ENCODE assay signal across 29 cellular contexts in the genomic region with DNA sequence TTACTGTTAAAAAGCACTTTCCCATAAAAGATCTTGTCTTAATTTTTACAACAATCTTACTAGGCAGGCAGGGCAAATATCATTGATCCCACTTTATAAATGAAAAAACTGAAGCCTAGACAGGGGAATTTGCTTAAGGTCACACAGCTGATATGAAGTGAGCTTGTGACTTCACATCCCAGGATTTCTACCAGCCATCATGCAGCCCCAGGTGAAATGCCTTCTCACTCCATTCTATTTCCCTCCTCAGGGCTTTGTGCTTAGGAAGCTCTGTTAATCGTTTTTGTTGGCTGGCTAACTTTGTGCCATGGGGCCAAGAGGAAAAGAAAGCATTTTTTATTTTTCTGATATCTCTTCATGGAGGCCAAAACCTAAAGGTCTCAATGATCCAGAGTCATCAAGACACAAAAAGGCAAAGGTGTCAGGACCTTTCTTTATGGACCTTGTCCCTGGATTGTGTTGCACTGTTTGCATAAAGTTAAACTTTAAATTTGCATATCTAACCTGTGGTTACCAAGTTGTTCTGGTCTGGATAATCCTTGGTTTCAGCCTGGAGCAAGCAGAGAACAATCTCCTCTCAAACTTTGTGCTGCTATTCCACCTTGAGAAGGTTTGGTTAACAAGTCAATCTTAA. TPM values are rescaled to one million over a fixed set of nuclear protein-coding genes. Genes with fewer than 3 reads are reported as not detected.
DNase-seq lines count a peak whose midpoint lies in the region; ATAC-seq and TF ChIP-seq lines count a peak whose summit lies in the region.
"Had no signal": no experiment of that assay in that cellular context is flagged by ENCODE, and none has a peak within 500 bp of the region (broad histone marks: within the 10 kb centered on the region; RNA-seq: fewer than 3 reads in every experiment).

No MANE protein-coding gene starts in this region.

- no peak for TF ChIP-seq POLR2A in IMR-90 (IDR thresholded peaks at IDR 0.05; ENCODE audit: low read depth, low read length)

- no peak overlapping the region for H2BK5ac ChIP-seq in IMR-90 (ENCODE audit: low read depth, low read length, poor library complexity, severe bottlenecking)

- ATAC-seq in IMR-90 (ENCODE audit: low read depth) (no peak), mucosa of descending colon (peak; percentile 61)
- ATAC-seq: activated T-cell treated with anti-CD3 and anti-CD28 coated beads, Interleukin-2, amount 50 U/mL, for 4 hours; natural killer cell treated with Interleukin-12 subunit alpha and Interleukin-12 subunit beta and Interleukin-15 and Interleukin-18, amount 100 ng/mL, for 72 hours had no signal

- no peaks in the 10 kb centered on the region for H3K4me1 Mint-ChIP-seq in endothelial cell (ENCODE audit: unreplicated experiment)
- H3K4me1 Mint-ChIP-seq: brain had no signal

- TF ChIP-seq CTCF in IMR-90 (conservative IDR thresholded peaks at IDR 0.05; ENCODE audit: low read depth, low read length) = no peak
- TF ChIP-seq CTCF in endothelial cell (IDR thresholded peaks at IDR 0.05; ENCODE audit: unreplicated experiment) = no peak
- TF ChIP-seq CTCF in mucosa of descending colon (IDR thresholded peaks at IDR 0.05) = no peak

- intact Hi-C loops in IMR-90 (cut with micrococcal nuclease) (loop anchor here (5.0 kb wide), 1 partner anchor 43 kb away; no protein-coding TSS in a partner anchor), mucosa of descending colon (cut with DNase I, micrococcal nuclease) (no loop called here)

- peak overlapping the region; percentile 47; the same call in 1 of the 2 replicates for H4K91ac ChIP-seq in IMR-90 (ENCODE audit: insufficient read depth, low read depth, low read length)

- no peak for TF ChIP-seq RAD21 in IMR-90 (IDR thresholded peaks at IDR 0.05; ENCODE audit: low read length)

- WGBS in IMR-90 (ENCODE audit: extremely low coverage in 2 of 2, insufficient read length in 1 of 2), 2 experiments = no CpG with 5 or more reads among the region's 1 CpG

- peak overlapping the region; percentile 73 for H2BK120ac ChIP-seq in IMR-90 (ENCODE audit: low read depth, low read length)

- H3K9me3 Mint-ChIP-seq in endothelial cell (ENCODE audit: unreplicated experiment) = no peaks in the 10 kb centered on the region
- H3K9me3 Mint-ChIP-seq: activated CD4-positive, alpha-beta T cell treated with anti-CD3 and anti-CD28 coated beads, Interleukin-2, amount 10 ng/mL, durations not matched to agents 24 days and 14 days; activated T-cell treated with anti-CD3 and anti-CD28 coated beads, Interleukin-2, amount 50 U/mL, for 4 hours; brain; natural killer cell treated with Interleukin-12 subunit alpha and Interleukin-12 subunit beta and Interleukin-15 and Interleukin-18, amount 100 ng/mL, for 72 hours; type B pancreatic cell had no signal

- no peak overlapping the region for H3K9ac ChIP-seq in BLaER1
- H3K9ac ChIP-seq in IMR-90 (ENCODE audit: low read depth, low read length) = no peak overlapping the region
- H3K9ac ChIP-seq: KMS-11 had no signal

- H3K79me1 ChIP-seq in IMR-90 (ENCODE audit: low read depth in 1 of 2, low read length in 2 of 2) = no peaks in the 10 kb centered on the region

- H2AFZ ChIP-seq in IMR-90 (replicated peaks; ENCODE audit: low read length, poor library complexity) = no peak overlapping the region

- H2AK5ac ChIP-seq in IMR-90 (ENCODE audit: low read depth, low read length) = 0 out of 2 replicates have a peak overlapping the region, but pooled peaks have one; percentile 17

- no peaks in the 10 kb centered on the region for H4K20me1 ChIP-seq in BLaER1
- no peaks in the 10 kb centered on the region for H4K20me1 ChIP-seq in IMR-90 (ENCODE audit: insufficient read depth, low read length)

- POLR2A ChIA-PET in IMR-90 (lab: Charles Lee; ENCODE audit: unreplicated experiment) = no interaction called here

- in situ Hi-C loops in IMR-90 (cut with MboI; ENCODE audit: low sequenced_read_pairs) = no loop called here

- no peaks in the 10 kb centered on the region for H3K36me3 Mint-ChIP-seq in endothelial cell (ENCODE audit: low read depth, unreplicated experiment)
- H3K36me3 Mint-ChIP-seq: brain; natural killer cell treated with Interleukin-12 subunit alpha and Interleukin-12 subunit beta and Interleukin-15 and Interleukin-18, amount 100 ng/mL, for 72 hours; type B pancreatic cell had no signal

- peak overlapping the region; percentile 10 for H3K27ac Mint-ChIP-seq in endothelial cell (ENCODE audit: unreplicated experiment)
- H3K27ac Mint-ChIP-seq: activated CD4-positive, alpha-beta T cell treated with anti-CD3 and anti-CD28 coated beads, Interleukin-2, amount 10 ng/mL, durations not matched to agents 24 days and 14 days; B cell; brain; natural killer cell treated with Interleukin-12 subunit alpha and Interleukin-12 subunit beta and Interleukin-15 and Interleukin-18, amount 100 ng/mL, for 72 hours; type B pancreatic cell had no signal

- H3K4me2 ChIP-seq in BLaER1 (peak overlapping the region; percentile 41), IMR-90 (ENCODE audit: low read depth, low read length) (no peak overlapping the region)
- H3K4me2 ChIP-seq: KMS-11 had no signal

- no peaks in the 10 kb centered on the region for H3K27me3 ChIP-seq in BLaER1
- no peaks in the 10 kb centered on the region for H3K27me3 ChIP-seq in IMR-90 (ENCODE audit: control insufficient read depth, insufficient read depth, low read length)
- H3K27me3 ChIP-seq: adrenal gland, ovary, stomach had no signal

- DNase-seq in IMR-90 (no peak), endothelial cell (ENCODE audit: low spot score) (no peak), mucosa of descending colon (no peak), HuH-7.5 (ENCODE audit: low spot score) (no peak), NCI-H1930 (lab: John Stamatoyannopoulos, UW) (no peak), NCI-H2081 treated with DMSO at 0.1 percent for 48 hours (lab: John Stamatoyannopoulos, UW) (no peak), NCI-H2227 treated with DMSO at 0.1 percent for 48 hours (lab: John Stamatoyannopoulos, UW) (no peak)
- DNase-seq: activated CD4-positive, alpha-beta T cell treated with anti-CD3 and anti-CD28 coated beads, Interleukin-2, amount 10 ng/mL, durations not matched to agents 24 days and 14 days; activated naive CD4-positive, alpha-beta T cell; activated T-cell treated with anti-CD3 and anti-CD28 coated beads, Interleukin-2, amount 50 U/mL, for 4 hours; adrenal gland; COR-L47; DND-41; head of caudate nucleus; left ventricle myocardium inferior; midbrain; NCI-H146; NCI-H2171 treated with DMSO at 0.1 percent for 48 hours; NCI-H524 treated with DMSO at 0.1 percent for 48 hours; ovary; stimulated activated CD8-positive, alpha-beta memory T cell treated with anti-CD3 and anti-CD28 coated beads, Interleukin-4, amount 100 ng/mL, for 48 hours; stomach had no signal

- H3K27me3 Mint-ChIP-seq in endothelial cell (ENCODE audit: unreplicated experiment) = no peaks in the 10 kb centered on the region
- H3K27me3 Mint-ChIP-seq: activated CD4-positive, alpha-beta T cell treated with anti-CD3 and anti-CD28 coated beads, Interleukin-2, amount 10 ng/mL, durations not matched to agents 24 days and 14 days; B cell; brain; natural killer cell treated with Interleukin-12 subunit alpha and Interleukin-12 subunit beta and Interleukin-15 and Interleukin-18, amount 100 ng/mL, for 72 hours; type B pancreatic cell had no signal

- peak overlapping the region; percentile 68 for H2BK20ac ChIP-seq in IMR-90 (ENCODE audit: low read depth, low read length)

- H3K27ac ChIP-seq in BLaER1 = no peak overlapping the region
- no peak overlapping the region for H3K27ac ChIP-seq in IMR-90 (ENCODE audit: insufficient read depth, low read length)
- H3K27ac ChIP-seq: adrenal gland, epithelial cell of prostate, KMS-11, left ventricle myocardium inferior, ovary, stomach had no signal

- H4K8ac ChIP-seq in IMR-90 (ENCODE audit: low read depth in 2 of 2, low read length in 2 of 2) = peak overlapping the region; percentile 12 to 42; a peak in 1 of 4 replicates

- H3K4me3 ChIP-seq in BLaER1 (no peak overlapping the region), IMR-90 (ENCODE audit: insufficient read depth, low read depth, low read length) (no peak overlapping the region), mucosa of descending colon (no peak overlapping the region)
- H3K4me3 ChIP-seq: adrenal gland, left ventricle myocardium inferior, ovary, stomach had no signal

- H3K4me1 ChIP-seq in BLaER1 (peaks cover 52% of the 10 kb centered on the region), IMR-90 (ENCODE audit: control insufficient read depth, insufficient read depth, low read length) (peaks cover 18% of the 10 kb centered on the region), mucosa of descending colon (ENCODE audit: low read depth) (peaks cover 16% of the 10 kb centered on the region)
- H3K4me1 ChIP-seq: adrenal gland had no signal

- no TSS peak for BruUV-seq in IMR-90 (replicated peaks; lab: Mats Ljungman, UMichigan)

- H3K18ac ChIP-seq in IMR-90 (ENCODE audit: low read depth, low read length) = peak overlapping the region; percentile 32; the same call in 1 of the 2 replicates

- no peak overlapping the region; the same call in 1 of the 2 replicates for H4K5ac ChIP-seq in IMR-90 (ENCODE audit: low read depth, low read length)

- peaks cover 7% of the 10 kb centered on the region; the same call in 1 of the 2 replicates for H3K36me3 ChIP-seq in BLaER1
- no peaks in the 10 kb centered on the region for H3K36me3 ChIP-seq in IMR-90 (ENCODE audit: control insufficient read depth, insufficient read depth, low read length)
- no peaks in the 10 kb centered on the region for H3K36me3 ChIP-seq in mucosa of descending colon (ENCODE audit: low read depth)
- H3K36me3 ChIP-seq: adrenal gland, left ventricle myocardium inferior, ovary, stomach had no signal

- H3K56ac ChIP-seq in IMR-90 (ENCODE audit: extremely low read depth, insufficient read depth, low read length) = no peak overlapping the region

- peak overlapping the region; percentile 86 for H2BK15ac ChIP-seq in IMR-90 (ENCODE audit: low read depth, low read length)

- H3K23ac ChIP-seq in IMR-90 (ENCODE audit: low read depth, low read length) = peak overlapping the region; percentile 59; the same call in 1 of the 2 replicates

- peak overlapping the region; percentile 26; the same call in 1 of the 2 replicates for H3K14ac ChIP-seq in IMR-90 (replicated peaks; ENCODE audit: low read depth, low read length)

- peaks cover 6% of the 10 kb centered on the region for H3K9me1 ChIP-seq in IMR-90 (ENCODE audit: insufficient read depth, low read length)

- peaks cover 11% of the 10 kb centered on the region for H3K9me3 ChIP-seq in BLaER1
- H3K9me3 ChIP-seq in IMR-90 (ENCODE audit: control insufficient read depth, insufficient read depth, low read length) = peaks cover 2% of the 10 kb centered on the region
- H3K9me3 ChIP-seq in mucosa of descending colon = no peaks in the 10 kb centered on the region
- H3K9me3 ChIP-seq: adrenal gland, left ventricle myocardium inferior, ovary, stomach had no signal

- peak overlapping the region; percentile 50 for H3K4ac ChIP-seq in IMR-90 (ENCODE audit: low read depth, low read length)

- CTCF ChIA-PET in IMR-90 (lab: Yijun Ruan, JAX) = no interaction called here

- dilution Hi-C loops in IMR-90 (cut with HindIII; ENCODE audit: low sequenced_read_pairs, unreplicated experiment) = no loop called here

- no peak overlapping the region for H3K4me3 Mint-ChIP-seq in endothelial cell (ENCODE audit: unreplicated experiment)
- H3K4me3 Mint-ChIP-seq: activated CD4-positive, alpha-beta T cell treated with anti-CD3 and anti-CD28 coated beads, Interleukin-2, amount 10 ng/mL, durations not matched to agents 24 days and 14 days; activated T-cell treated with anti-CD3 and anti-CD28 coated beads, Interleukin-2, amount 50 U/mL, for 4 hours; B cell; brain; natural killer cell treated with Interleukin-12 subunit alpha and Interleukin-12 subunit beta and Interleukin-15 and Interleukin-18, amount 100 ng/mL, for 72 hours; type B pancreatic cell had no signal

- H2AK9ac ChIP-seq in IMR-90 (replicated peaks; ENCODE audit: low read depth, low read length, poor library complexity) = peak overlapping the region; percentile 7

RNA-seq across cellular contexts. Expression of gene ZNF326, which starts 44.8 kb away (rescaled TPM):
- 4.5 and 10.0 TPM in 2 replicates for total RNA-seq in IMR-90 (2012; rRNA removed)
- polyA plus RNA-seq in IMR-90 (2012; rRNA removed) = 13.1 and 17.0 TPM in 2 replicates
- 3.3 and 3.7 TPM in 2 replicates for polyA plus RNA-seq in IMR-90 (2012; cell fraction: cytosol; rRNA removed)
- polyA plus RNA-seq in IMR-90 (2012; cell fraction: nucleus; rRNA removed; ENCODE audit: low replicate concordance) = 8.9 and 23.9 TPM in 2 replicates
- 36.5 TPM for total RNA-seq in endothelial cell (ENCODE audit: unreplicated experiment)
- total RNA-seq in mucosa of descending colon = 10 to 100 TPM; 25.8 to 41.5 (median 40.1) TPM
